Comparison of ENCODE assay signal across 8 cellular contexts in genomic region chr2:197777823-197778407, GRCh38. TPM values are rescaled to one million over a fixed set of nuclear protein-coding genes. Genes with fewer than 3 reads are reported as not detected.
A peak's percentile ranks its signal among the peaks of the same experiment; 100 is the strongest.
DNase-seq lines count a peak whose midpoint lies in the region; ATAC-seq and TF ChIP-seq lines count a peak whose summit lies in the region.

No MANE protein-coding gene starts in this region.

- peaks cover 5% of the 10 kb centered on the region for H3K27me3 Mint-ChIP-seq in nephron progenitor cell (ENCODE audit: low read depth, poor library complexity)

- H3K4me1 ChIP-seq in colonic mucosa: no peaks in the 10 kb centered on the region

- no peaks in the 10 kb centered on the region for H3K27me3 ChIP-seq in colonic mucosa

- H3K9ac ChIP-seq in colonic mucosa (ENCODE audit: low read depth in 2 of 2, low read length in 2 of 2): no peak overlapping the region

- intact Hi-C loops in colonic mucosa (cut with DNase I): loop anchor here (5.0 kb wide), 1 partner anchor 71 kb away; the partner anchor contains the start of gene MARS2

- no peaks in the 10 kb centered on the region for H3K9me3 ChIP-seq in colonic mucosa

- H3K27ac ChIP-seq in colonic mucosa: no peak overlapping the region

- ATAC-seq in GM19452 (IDR thresholded peaks at IDR 0.05; ENCODE audit: unreplicated experiment) (no peak), HG03457 (IDR thresholded peaks at IDR 0.05; ENCODE audit: unreplicated experiment) (no peak)

- H3K27ac Mint-ChIP-seq in nephron progenitor cell: no peak overlapping the region

- peak; percentile 47 for DNase-seq in AG10803 (ENCODE audit: low read depth)
- DNase-seq in GM04503 (ENCODE audit: low read depth): peak; percentile 8
- DNase-seq in NCI-H69 (lab: John Stamatoyannopoulos, UW): peak; percentile 20
- DNase-seq in colonic mucosa: no peak
- peak; percentile 22 for DNase-seq in nephron progenitor cell
- no peak for DNase-seq in cortex of kidney (lab: John Stamatoyannopoulos, UW)

- H3K36me3 ChIP-seq in colonic mucosa: no peaks in the 10 kb centered on the region

- no peaks in the 10 kb centered on the region for H3K9me3 Mint-ChIP-seq in nephron progenitor cell

- no peak overlapping the region for H3K4me3 Mint-ChIP-seq in nephron progenitor cell

- H3K4me1 Mint-ChIP-seq in nephron progenitor cell: no peaks in the 10 kb centered on the region

- TF ChIP-seq CTCF in AG10803 (conservative IDR thresholded peaks at IDR 0.05; ENCODE audit: low read length) (peak; percentile 69), colonic mucosa (IDR thresholded peaks at IDR 0.05) (peak; percentile 68), nephron progenitor cell (IDR thresholded peaks at IDR 0.05) (peak; percentile 85)

- no peaks in the 10 kb centered on the region for H3K36me3 Mint-ChIP-seq in nephron progenitor cell (ENCODE audit: low read depth)

- H3K4me3 ChIP-seq in AG10803 (ENCODE audit: low read length): no peak overlapping the region
- no peak overlapping the region for H3K4me3 ChIP-seq in colonic mucosa

RNA-seq across cellular contexts. Expression of gene BOLL, which starts 7.2 kb away (rescaled TPM):
- total RNA-seq in colonic mucosa: not detected

RNA-seq across cellular contexts. Expression of gene PLCL1, which starts 26.5 kb away (rescaled TPM):
- total RNA-seq in colonic mucosa: 1 to 10 TPM in 1 of 2 donors, under 1 TPM in 1; 0.30 to 1.3 TPM

Comparison
In these comparisons a context has a peak if more than half of its experiments do, and no peak if none do; other contexts are left out.
1. DNase-seq: peak in AG10803 (single experiment), GM04503 (single experiment), NCI-H69 (single experiment) and nephron progenitor cell (single experiment); none in colonic mucosa (single experiment) and cortex of kidney (single experiment).
2. Peak in every context shown above with its lines, with median percentiles within 50 percentile points of each other: CTCF ChIP-seq.